Comparison of ENCODE assay signal across 8 cellular contexts in genomic region chr3:27467545-27467944, GRCh38. TPM values are rescaled to one million over a fixed set of nuclear protein-coding genes. Genes with fewer than 3 reads are reported as not detected.
A peak's percentile ranks its signal among the peaks of the same experiment; 100 is the strongest.
DNase-seq lines count a peak whose midpoint lies in the region; ATAC-seq and TF ChIP-seq lines count a peak whose summit lies in the region.

No MANE protein-coding gene starts in this region.

- TF ChIP-seq CTCF in choroid plexus epithelial cell (conservative IDR thresholded peaks at IDR 0.05; ENCODE audit: low read depth, low read length) (peak; percentile 65), lung (IDR thresholded peaks at IDR 0.05; ENCODE audit: control extremely low read depth, extremely low read depth) (peak; percentile 42)

- H3K36me3 ChIP-seq in lung (ENCODE audit: control insufficient read depth in 2 of 2, insufficient read depth in 2 of 2, low read length in 2 of 2), result no peaks in the 10 kb centered on the region

- DNase-seq in Daoy (ENCODE audit: low read depth) (peak; percentile 4), NCI-H69 (lab: John Stamatoyannopoulos, UW) (peak; percentile 73), choroid plexus epithelial cell (ENCODE audit: low read depth) (peak; percentile 81), lung (ENCODE audit: low spot score) (no peak), posterior cingulate gyrus (no peak)
- no peak for DNase-seq in stimulated activated CD4-positive, alpha-beta T cell treated with anti-CD3 and anti-CD28 coated beads, Interleukin-2, amount 100 ng/mL, for 24 hours

- H3K4me3 ChIP-seq in choroid plexus epithelial cell (ENCODE audit: low read depth, low read length), result no peak overlapping the region
- H3K4me3 ChIP-seq in lung, result no peak overlapping the region

- H3K4me1 ChIP-seq in lung (ENCODE audit: control insufficient read depth in 2 of 2, insufficient read depth in 2 of 2, low read length in 2 of 2), result no peaks in the 10 kb centered on the region

- H3K27me3 ChIP-seq in lung (ENCODE audit: control insufficient read depth, insufficient read depth), result no peaks in the 10 kb centered on the region

- peaks cover 0 to 2% of the 10 kb centered on the region in 2 donors for H3K9me3 ChIP-seq in lung (ENCODE audit: control insufficient read depth in 2 of 2, insufficient read depth in 1 of 2, low read length in 1 of 2)

- 13 to 20% methylated on average over 3 of the region's 3 CpGs for WGBS in lung, 2 donors

- intact Hi-C loops in posterior cingulate gyrus (cut with DNase I), result loop anchor here (5.0 kb wide), 1 partner anchor 155 kb away; no protein-coding TSS in a partner anchor

- ATAC-seq in GM18907 (IDR thresholded peaks at IDR 0.05; ENCODE audit: unreplicated experiment), result peak; percentile 91
- ATAC-seq in HG03039 (IDR thresholded peaks at IDR 0.05; ENCODE audit: unreplicated experiment), result peak; percentile 77
- no peak for ATAC-seq in lung (ENCODE audit: insufficient read depth, low FRiP score)

- no peak overlapping the region for H3K27ac ChIP-seq in lung (ENCODE audit: low read depth in 1 of 2, low read length in 1 of 2)

RNA-seq across cellular contexts. Expression of gene SLC4A7, which starts 16.6 kb away (rescaled TPM):
- total RNA-seq in Daoy (2014; rRNA removed; shearing (Covaris generic)), result 49.2 and 63.0 TPM in 2 replicates
- total RNA-seq in lung, result 10 to 100 TPM; 17.9 to 87.1 TPM
- 1 to 10 TPM; 3.3 to 5.9 TPM for polyA plus RNA-seq in lung

Comparison
In these comparisons a context has a peak if more than half of its experiments do, and no peak if none do; other contexts are left out.
1. DNase-seq: peak in Daoy (single experiment), NCI-H69 (single experiment) and choroid plexus epithelial cell (single experiment); none in lung (single experiment), stimulated activated CD4-positive, alpha-beta T cell treated with anti-CD3 and anti-CD28 coated beads, Interleukin-2, amount 100 ng/mL, for 24 hours (0 of 2) and posterior cingulate gyrus (0 of 10).